9 cellular contexts compared by ENCODE assay signal in the genomic region with DNA sequence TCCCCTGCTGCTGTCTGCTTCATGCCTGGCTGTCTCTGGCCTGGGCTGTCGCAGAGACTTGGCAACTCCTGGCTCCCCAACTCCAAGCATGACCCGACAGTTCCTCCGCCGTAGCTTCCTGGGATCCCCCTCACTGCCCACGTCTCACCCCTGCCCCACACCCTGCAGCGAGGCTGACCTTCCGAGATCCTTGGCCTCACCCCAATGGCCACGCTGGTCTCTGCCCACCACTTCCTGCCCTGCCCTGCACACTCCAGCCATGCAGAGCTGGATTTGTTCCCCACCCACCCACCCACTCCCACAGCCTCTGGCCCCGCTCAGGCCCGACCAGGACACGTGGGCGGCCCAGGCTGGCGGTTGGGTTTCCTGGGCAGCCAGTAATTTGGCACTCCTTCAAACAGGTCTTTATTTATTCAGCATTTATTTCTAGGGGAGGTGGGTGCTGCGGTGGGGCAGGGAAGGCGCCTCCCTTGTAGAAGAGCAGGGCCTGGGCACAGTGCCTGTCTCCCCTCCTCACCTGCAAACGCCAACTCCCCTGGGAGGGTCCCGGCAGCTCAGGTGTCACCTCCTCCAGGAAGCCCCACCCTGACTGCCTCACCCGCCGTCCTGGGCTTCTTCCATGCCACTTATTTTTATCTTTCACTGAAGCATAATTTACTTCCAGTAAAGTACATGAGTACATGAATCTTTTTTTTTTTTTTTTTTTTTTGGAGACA. TPM values are rescaled to one million over a fixed set of nuclear protein-coding genes. Genes with fewer than 3 reads are reported as not detected.
A peak's percentile ranks its signal among the peaks of the same experiment; 100 is the strongest.
DNase-seq lines count a peak whose midpoint lies in the region; ATAC-seq and TF ChIP-seq lines count a peak whose summit lies in the region.
"Had no signal": no experiment of that assay in that cellular context is flagged by ENCODE, and none has a peak within 500 bp of the region (broad histone marks: within the 10 kb centered on the region; RNA-seq: fewer than 3 reads in every experiment).

No MANE protein-coding gene starts in this region.

- no peak overlapping the region for H3K4me3 Mint-ChIP-seq in activated T-cell treated with anti-CD3 and anti-CD28 coated beads, Interleukin-2, amount 50 U/mL, for 24 hours

- H3K4me3 ChIP-seq in epithelial cell of proximal tubule (ENCODE audit: low read depth, low read length) = peak overlapping the region; percentile 58

- peaks cover 13% of the 10 kb centered on the region for H3K27me3 Mint-ChIP-seq in activated T-cell treated with anti-CD3 and anti-CD28 coated beads, Interleukin-2, amount 50 U/mL, for 24 hours

- TF ChIP-seq CTCF in epithelial cell of proximal tubule (conservative IDR thresholded peaks at IDR 0.05; ENCODE audit: low read depth, low read length) = no peak

- no peaks in the 10 kb centered on the region for H3K36me3 Mint-ChIP-seq in activated T-cell treated with anti-CD3 and anti-CD28 coated beads, Interleukin-2, amount 50 U/mL, for 24 hours (ENCODE audit: low read depth)

- ATAC-seq in GM21423 (IDR thresholded peaks at IDR 0.05; ENCODE audit: unreplicated experiment) (no peak), GM19324 (IDR thresholded peaks at IDR 0.05; ENCODE audit: low FRiP score, unreplicated experiment) (no peak)

- no peak for TF ChIP-seq POLR2A in erythroblast (IDR thresholded peaks at IDR 0.05; ENCODE audit: low read length)

- H3K4me1 Mint-ChIP-seq in activated T-cell treated with anti-CD3 and anti-CD28 coated beads, Interleukin-2, amount 50 U/mL, for 24 hours (ENCODE audit: low read depth) = peaks cover 3% of the 10 kb centered on the region

- H3K9me3 Mint-ChIP-seq in activated T-cell treated with anti-CD3 and anti-CD28 coated beads, Interleukin-2, amount 50 U/mL, for 24 hours = no peaks in the 10 kb centered on the region

- DNase-seq in Daoy (ENCODE audit: low read depth) = peak; percentile 71
- DNase-seq in NCI-H69 (lab: John Stamatoyannopoulos, UW) = peak; percentile 98
- no peak for DNase-seq in epithelial cell of proximal tubule (ENCODE audit: low read depth)
- peak; percentile 76 for DNase-seq in renal cortical epithelial cell (ENCODE audit: low read depth)
- no peak for DNase-seq in erythroblast (lab: John Stamatoyannopoulos, UW)
- no peak for DNase-seq in activated T-cell treated with anti-CD3 and anti-CD28 coated beads, Interleukin-2, amount 50 U/mL, for 24 hours
- DNase-seq: NCI-H1930 had no signal

- no peak overlapping the region for H3K27ac Mint-ChIP-seq in activated T-cell treated with anti-CD3 and anti-CD28 coated beads, Interleukin-2, amount 50 U/mL, for 24 hours

RNA-seq across cellular contexts. Expression of gene GTF2IRD1, which starts 25.5 kb away (rescaled TPM):
- total RNA-seq in Daoy (2014; rRNA removed; shearing (Covaris generic)) = 10.0 and 19.8 TPM in 2 replicates
- total RNA-seq in epithelial cell of proximal tubule (23.8 and 28.0 TPM in 2 replicates), renal cortical epithelial cell (27.3 and 52.2 TPM in 2 replicates)

Comparison
In these comparisons a context has a peak if more than half of its experiments do, and no peak if none do; other contexts are left out.
1. DNase-seq: peak in Daoy (single experiment), NCI-H69 (single experiment) and renal cortical epithelial cell (single experiment); none in epithelial cell of proximal tubule (single experiment), erythroblast (0 of 2) and activated T-cell treated with anti-CD3 and anti-CD28 coated beads, Interleukin-2, amount 50 U/mL, for 24 hours (single experiment).